In genomic region chr11:74010306-74010981, GRCh38 we compare ENCODE assay signal across 1 cellular context.
TF ChIP-seq lines count a peak whose summit lies in the region.

No MANE protein-coding gene starts in this region.

TF ChIP-seq in K562, 482 proteins besides CTCF, POLR2A, EP300 and RAD21 (continues in another document):
- peak; percentile 16; the same call in 1 of the 2 replicates for TF ChIP-seq ZEB2 (IDR thresholded peaks at IDR 0.05)
- TF ChIP-seq POLR2AphosphoS5 (IDR thresholded peaks at IDR 0.05; ENCODE audit: control insufficient read depth, insufficient read depth, low read depth, low read length) = 0 out of 2 replicates have a peak, but pooled peaks have one; percentile 23
- TF ChIP-seq CEBPB (tag; IDR thresholded peaks at IDR 0.05) = no peak
- TF ChIP-seq E2F6 (IDR thresholded peaks at IDR 0.05; ENCODE audit: borderline replicate concordance in 1 of 2, extremely low read depth in 1 of 2, insufficient read depth in 1 of 2, insufficient read length in 1 of 2, low read depth in 1 of 2, low read length in 1 of 2, poor library complexity in 1 of 2, severe bottlenecking in 1 of 2) = peak in 1 of 2 experiments; percentile 7
- peak; percentile 62 for TF ChIP-seq TEAD4 (IDR thresholded peaks at IDR 0.05; ENCODE audit: low read length)
- no peak for TF ChIP-seq TEAD4 (CRISPR knock-in tag; IDR thresholded peaks at IDR 0.05; ENCODE audit: borderline replicate concordance)
- peak in 1 of 2 experiments; percentile 56; a peak in 2 of 4 replicates for TF ChIP-seq HDAC1 (IDR thresholded peaks at IDR 0.05)
- TF ChIP-seq NKRF (IDR thresholded peaks at IDR 0.05; ENCODE audit: borderline replicate concordance) = peak; percentile 44; the same call in 1 of the 2 replicates
- TF ChIP-seq, protein P1, sequence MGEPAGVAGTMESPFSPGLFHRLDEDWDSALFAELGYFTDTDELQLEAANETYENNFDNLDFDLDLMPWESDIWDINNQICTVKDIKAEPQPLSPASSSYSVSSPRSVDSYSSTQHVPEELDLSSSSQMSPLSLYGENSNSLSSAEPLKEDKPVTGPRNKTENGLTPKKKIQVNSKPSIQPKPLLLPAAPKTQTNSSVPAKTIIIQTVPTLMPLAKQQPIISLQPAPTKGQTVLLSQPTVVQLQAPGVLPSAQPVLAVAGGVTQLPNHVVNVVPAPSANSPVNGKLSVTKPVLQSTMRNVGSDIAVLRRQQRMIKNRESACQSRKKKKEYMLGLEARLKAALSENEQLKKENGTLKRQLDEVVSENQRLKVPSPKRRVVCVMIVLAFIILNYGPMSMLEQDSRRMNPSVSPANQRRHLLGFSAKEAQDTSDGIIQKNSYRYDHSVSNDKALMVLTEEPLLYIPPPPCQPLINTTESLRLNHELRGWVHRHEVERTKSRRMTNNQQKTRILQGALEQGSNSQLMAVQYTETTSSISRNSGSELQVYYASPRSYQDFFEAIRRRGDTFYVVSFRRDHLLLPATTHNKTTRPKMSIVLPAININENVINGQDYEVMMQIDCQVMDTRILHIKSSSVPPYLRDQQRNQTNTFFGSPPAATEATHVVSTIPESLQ (CRISPR knock-in tag; IDR thresholded peaks at IDR 0.05) = peak; percentile 73; the same call in 1 of the 2 replicates
- TF ChIP-seq NCOA1 (IDR thresholded peaks at IDR 0.05; ENCODE audit: low read depth) = no peak
- TF ChIP-seq, protein P2, sequence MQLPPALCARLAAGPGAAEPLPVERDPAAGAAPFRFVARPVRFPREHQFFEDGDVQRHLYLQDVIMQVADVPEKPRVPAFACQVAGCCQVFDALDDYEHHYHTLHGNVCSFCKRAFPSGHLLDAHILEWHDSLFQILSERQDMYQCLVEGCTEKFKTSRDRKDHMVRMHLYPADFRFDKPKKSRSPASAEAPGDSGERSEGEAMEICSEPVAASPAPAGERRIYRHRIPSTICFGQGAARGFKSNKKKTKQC (CRISPR knock-in tag; IDR thresholded peaks at IDR 0.05) = 0 out of 2 replicates have a peak, but pooled peaks have one; percentile 60
- peak; percentile 42; the same call in 1 of the 2 replicates for TF ChIP-seq GATA2 (CRISPR knock-in tag; IDR thresholded peaks at IDR 0.05)
- TF ChIP-seq RBM25 (IDR thresholded peaks at IDR 0.05; ENCODE audit: low read depth, low read length, severe bottlenecking) = no peak
- TF ChIP-seq SMC3 (conservative IDR thresholded peaks at IDR 0.05; ENCODE audit: insufficient read depth, low read depth, low read length) = 0 out of 2 replicates have a peak, but pooled peaks have one; percentile 6
- TF ChIP-seq MAFK (IDR thresholded peaks at IDR 0.05; ENCODE audit: low read length) = 0 out of 2 replicates have a peak, but pooled peaks have one; percentile 17
- 0 out of 2 replicates have a peak, but pooled peaks have one; percentile 9 for TF ChIP-seq DMBX1 (CRISPR knock-in tag; IDR thresholded peaks at IDR 0.05; ENCODE audit: borderline replicate concordance)
- TF ChIP-seq RUNX1 (IDR thresholded peaks at IDR 0.05; ENCODE audit: low read depth) = no peak
- TF ChIP-seq, protein P3, sequence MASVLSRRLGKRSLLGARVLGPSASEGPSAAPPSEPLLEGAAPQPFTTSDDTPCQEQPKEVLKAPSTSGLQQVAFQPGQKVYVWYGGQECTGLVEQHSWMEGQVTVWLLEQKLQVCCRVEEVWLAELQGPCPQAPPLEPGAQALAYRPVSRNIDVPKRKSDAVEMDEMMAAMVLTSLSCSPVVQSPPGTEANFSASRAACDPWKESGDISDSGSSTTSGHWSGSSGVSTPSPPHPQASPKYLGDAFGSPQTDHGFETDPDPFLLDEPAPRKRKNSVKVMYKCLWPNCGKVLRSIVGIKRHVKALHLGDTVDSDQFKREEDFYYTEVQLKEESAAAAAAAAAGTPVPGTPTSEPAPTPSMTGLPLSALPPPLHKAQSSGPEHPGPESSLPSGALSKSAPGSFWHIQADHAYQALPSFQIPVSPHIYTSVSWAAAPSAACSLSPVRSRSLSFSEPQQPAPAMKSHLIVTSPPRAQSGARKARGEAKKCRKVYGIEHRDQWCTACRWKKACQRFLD (CRISPR knock-in tag; IDR thresholded peaks at IDR 0.05) = no peak
- TF ChIP-seq JUND (IDR thresholded peaks at IDR 0.05; ENCODE audit: borderline replicate concordance, low read depth, low read length) = peak; percentile 25; the same call in 1 of the 2 replicates
- no peak for TF ChIP-seq JUND (tag; IDR thresholded peaks at IDR 0.05; ENCODE audit: borderline replicate concordance, low read depth, low read length)
- TF ChIP-seq CC2D1A (IDR thresholded peaks at IDR 0.05) = no peak
- peak; percentile 68; the same call in 1 of the 2 replicates for TF ChIP-seq HLTF (IDR thresholded peaks at IDR 0.05)
- TF ChIP-seq TFAP4 (CRISPR knock-in tag; IDR thresholded peaks at IDR 0.05; ENCODE audit: borderline replicate concordance) = 0 out of 2 replicates have a peak, but pooled peaks have one; percentile 7
- TF ChIP-seq, protein P4, sequence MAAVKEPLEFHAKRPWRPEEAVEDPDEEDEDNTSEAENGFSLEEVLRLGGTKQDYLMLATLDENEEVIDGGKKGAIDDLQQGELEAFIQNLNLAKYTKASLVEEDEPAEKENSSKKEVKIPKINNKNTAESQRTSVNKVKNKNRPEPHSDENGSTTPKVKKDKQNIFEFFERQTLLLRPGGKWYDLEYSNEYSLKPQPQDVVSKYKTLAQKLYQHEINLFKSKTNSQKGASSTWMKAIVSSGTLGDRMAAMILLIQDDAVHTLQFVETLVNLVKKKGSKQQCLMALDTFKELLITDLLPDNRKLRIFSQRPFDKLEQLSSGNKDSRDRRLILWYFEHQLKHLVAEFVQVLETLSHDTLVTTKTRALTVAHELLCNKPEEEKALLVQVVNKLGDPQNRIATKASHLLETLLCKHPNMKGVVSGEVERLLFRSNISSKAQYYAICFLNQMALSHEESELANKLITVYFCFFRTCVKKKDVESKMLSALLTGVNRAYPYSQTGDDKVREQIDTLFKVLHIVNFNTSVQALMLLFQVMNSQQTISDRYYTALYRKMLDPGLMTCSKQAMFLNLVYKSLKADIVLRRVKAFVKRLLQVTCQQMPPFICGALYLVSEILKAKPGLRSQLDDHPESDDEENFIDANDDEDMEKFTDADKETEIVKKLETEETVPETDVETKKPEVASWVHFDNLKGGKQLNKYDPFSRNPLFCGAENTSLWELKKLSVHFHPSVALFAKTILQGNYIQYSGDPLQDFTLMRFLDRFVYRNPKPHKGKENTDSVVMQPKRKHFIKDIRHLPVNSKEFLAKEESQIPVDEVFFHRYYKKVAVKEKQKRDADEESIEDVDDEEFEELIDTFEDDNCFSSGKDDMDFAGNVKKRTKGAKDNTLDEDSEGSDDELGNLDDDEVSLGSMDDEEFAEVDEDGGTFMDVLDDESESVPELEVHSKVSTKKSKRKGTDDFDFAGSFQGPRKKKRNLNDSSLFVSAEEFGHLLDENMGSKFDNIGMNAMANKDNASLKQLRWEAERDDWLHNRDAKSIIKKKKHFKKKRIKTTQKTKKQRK (IDR thresholded peaks at IDR 0.05; ENCODE audit: borderline replicate concordance, low read depth, low read length) = no peak
- 0 out of 2 replicates have a peak, but pooled peaks have one; percentile 5 for TF ChIP-seq ETV1 (tag; conservative IDR thresholded peaks at IDR 0.05; ENCODE audit: low read depth)
- TF ChIP-seq CBFA2T2 (conservative IDR thresholded peaks at IDR 0.05) = peak; percentile 67
- peak; percentile 52; the same call in 1 of the 2 replicates for TF ChIP-seq TAL1 (IDR thresholded peaks at IDR 0.05)
- peak; percentile 62 for TF ChIP-seq ARID1B (IDR thresholded peaks at IDR 0.05)
- peak; percentile 83 for TF ChIP-seq CBFA2T3 (IDR thresholded peaks at IDR 0.05)
- TF ChIP-seq ZNF140 (CRISPR knock-in tag; IDR thresholded peaks at IDR 0.05) = no peak
- TF ChIP-seq, protein P5, sequence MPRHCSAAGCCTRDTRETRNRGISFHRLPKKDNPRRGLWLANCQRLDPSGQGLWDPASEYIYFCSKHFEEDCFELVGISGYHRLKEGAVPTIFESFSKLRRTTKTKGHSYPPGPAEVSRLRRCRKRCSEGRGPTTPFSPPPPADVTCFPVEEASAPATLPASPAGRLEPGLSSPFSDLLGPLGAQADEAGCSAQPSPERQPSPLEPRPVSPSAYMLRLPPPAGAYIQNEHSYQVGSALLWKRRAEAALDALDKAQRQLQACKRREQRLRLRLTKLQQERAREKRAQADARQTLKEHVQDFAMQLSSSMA (CRISPR knock-in tag; IDR thresholded peaks at IDR 0.05) = no peak
- TF ChIP-seq, protein P6, sequence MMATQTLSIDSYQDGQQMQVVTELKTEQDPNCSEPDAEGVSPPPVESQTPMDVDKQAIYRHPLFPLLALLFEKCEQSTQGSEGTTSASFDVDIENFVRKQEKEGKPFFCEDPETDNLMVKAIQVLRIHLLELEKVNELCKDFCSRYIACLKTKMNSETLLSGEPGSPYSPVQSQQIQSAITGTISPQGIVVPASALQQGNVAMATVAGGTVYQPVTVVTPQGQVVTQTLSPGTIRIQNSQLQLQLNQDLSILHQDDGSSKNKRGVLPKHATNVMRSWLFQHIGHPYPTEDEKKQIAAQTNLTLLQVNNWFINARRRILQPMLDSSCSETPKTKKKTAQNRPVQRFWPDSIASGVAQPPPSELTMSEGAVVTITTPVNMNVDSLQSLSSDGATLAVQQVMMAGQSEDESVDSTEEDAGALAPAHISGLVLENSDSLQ (IDR thresholded peaks at IDR 0.05) = peak; percentile 49; the same call in 1 of the 2 replicates
- peak; percentile 66; the same call in 1 of the 2 replicates for TF ChIP-seq LARP7 (IDR thresholded peaks at IDR 0.05)
- no peak for TF ChIP-seq ZNF830 (CRISPR knock-in tag; IDR thresholded peaks at IDR 0.05)
- peak; percentile 65; the same call in 1 of the 2 replicates for TF ChIP-seq ETV5 (CRISPR knock-in tag; IDR thresholded peaks at IDR 0.05; ENCODE audit: low read depth)
- 0 out of 2 replicates have a peak, but pooled peaks have one; percentile 36 for TF ChIP-seq SP1 (CRISPR knock-in tag; IDR thresholded peaks at IDR 0.05)
- TF ChIP-seq, protein P7, sequence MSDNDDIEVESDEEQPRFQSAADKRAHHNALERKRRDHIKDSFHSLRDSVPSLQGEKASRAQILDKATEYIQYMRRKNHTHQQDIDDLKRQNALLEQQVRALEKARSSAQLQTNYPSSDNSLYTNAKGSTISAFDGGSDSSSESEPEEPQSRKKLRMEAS (CRISPR knock-in tag; IDR thresholded peaks at IDR 0.05) = peak; percentile 26; the same call in 1 of the 2 replicates
- TF ChIP-seq ZNF3 (CRISPR knock-in tag; IDR thresholded peaks at IDR 0.05) = no peak
- TF ChIP-seq GATAD2A (IDR thresholded peaks at IDR 0.05) = no peak
- TF ChIP-seq, protein P8, sequence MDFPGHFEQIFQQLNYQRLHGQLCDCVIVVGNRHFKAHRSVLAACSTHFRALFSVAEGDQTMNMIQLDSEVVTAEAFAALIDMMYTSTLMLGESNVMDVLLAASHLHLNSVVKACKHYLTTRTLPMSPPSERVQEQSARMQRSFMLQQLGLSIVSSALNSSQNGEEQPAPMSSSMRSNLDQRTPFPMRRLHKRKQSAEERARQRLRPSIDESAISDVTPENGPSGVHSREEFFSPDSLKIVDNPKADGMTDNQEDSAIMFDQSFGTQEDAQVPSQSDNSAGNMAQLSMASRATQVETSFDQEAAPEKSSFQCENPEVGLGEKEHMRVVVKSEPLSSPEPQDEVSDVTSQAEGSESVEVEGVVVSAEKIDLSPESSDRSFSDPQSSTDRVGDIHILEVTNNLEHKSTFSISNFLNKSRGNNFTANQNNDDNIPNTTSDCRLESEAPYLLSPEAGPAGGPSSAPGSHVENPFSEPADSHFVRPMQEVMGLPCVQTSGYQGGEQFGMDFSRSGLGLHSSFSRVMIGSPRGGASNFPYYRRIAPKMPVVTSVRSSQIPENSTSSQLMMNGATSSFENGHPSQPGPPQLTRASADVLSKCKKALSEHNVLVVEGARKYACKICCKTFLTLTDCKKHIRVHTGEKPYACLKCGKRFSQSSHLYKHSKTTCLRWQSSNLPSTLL (IDR thresholded peaks at IDR 0.05) = peak; percentile 54; the same call in 1 of the 2 replicates
- peak; percentile 52; the same call in 1 of the 2 replicates for TF ChIP-seq ZNF316 (IDR thresholded peaks at IDR 0.05)
- 0 out of 2 replicates have a peak, but pooled peaks have one; percentile 40 for TF ChIP-seq CBFB (CRISPR knock-in tag; IDR thresholded peaks at IDR 0.05)
- no peak for TF ChIP-seq ZNF583 (CRISPR knock-in tag; IDR thresholded peaks at IDR 0.05)
- TF ChIP-seq CREB3L1 (IDR thresholded peaks at IDR 0.05; ENCODE audit: borderline replicate concordance, low read depth) = no peak
- TF ChIP-seq CTBP1 (IDR thresholded peaks at IDR 0.05; ENCODE audit: borderline replicate concordance) = peak; percentile 74
- TF ChIP-seq HDGF (IDR thresholded peaks at IDR 0.05) = peak; percentile 89; the same call in 1 of the 2 replicates
- peak; percentile 12; the same call in 1 of the 2 replicates for TF ChIP-seq L3MBTL2 (IDR thresholded peaks at IDR 0.05)
- peak in 1 of 2 experiments; percentile 23; a peak in 1 of 4 replicates for TF ChIP-seq MAZ (CRISPR knock-in tag; conservative IDR thresholded peaks at IDR 0.05 in 1 of 2, IDR thresholded peaks at IDR 0.05 in 1 of 2)
